In genomic region chr19:39263912-39264305, GRCh38 we compare ENCODE assay signal across 25 cellular contexts. TPM values are rescaled to one million over a fixed set of nuclear protein-coding genes. Genes with fewer than 3 reads are reported as not detected.
A peak's percentile ranks its signal among the peaks of the same experiment; 100 is the strongest.
DNase-seq lines count a peak whose midpoint lies in the region; ATAC-seq, FAIRE-seq and TF ChIP-seq lines count a peak whose summit lies in the region.
"Had no signal": no experiment of that assay in that cellular context is flagged by ENCODE, and none has a peak within 500 bp of the region (broad histone marks: within the 10 kb centered on the region; RNA-seq: fewer than 3 reads in every experiment).

No MANE protein-coding gene starts in this region.

- 4% methylated on average over 3 of the region's 17 CpGs for WGBS in HepG2 (ENCODE audit: low lambda C conversion rate)
- WGBS in pancreas, 2 donors: 14% methylated on average over 15 to 17 of the region's 17 CpGs

- no peak overlapping the region for H3K9ac ChIP-seq in HepG2 (ENCODE audit: insufficient read depth, low read depth, low read length)

- POLR2A ChIA-PET in HepG2 (lab: Yijun Ruan, JAX): no interaction called here

- H3K36me3 ChIP-seq in HepG2 (replicated peaks in 1 of 2; ENCODE audit: control insufficient read depth in 1 of 2, insufficient read depth in 2 of 2, low read length in 2 of 2) (no peaks in the 10 kb centered on the region), pancreas (no peaks in the 10 kb centered on the region)
- H3K36me3 ChIP-seq: sigmoid colon had no signal

- in situ Hi-C loops in HepG2 (cut with HindIII; ENCODE audit: extremely low pct_ligation_motif_present, low pct_unique_long_range_greater_than_20kb): no loop called here

- 0 out of 2 replicates have a peak, but pooled peaks cover 4% of the 10 kb centered on the region for H3K4me1 ChIP-seq in HepG2 (ENCODE audit: insufficient read depth, low read length)
- peaks cover 0 to 8% (median 0%) of the 10 kb centered on the region in 3 donors for H3K4me1 ChIP-seq in pancreas

- peak overlapping the region; percentile 2 for H3K4me3 Mint-ChIP-seq in activated T-helper 17 cell treated with anti-CD3 and anti-CD28 coated beads, Interleukin-2, amount 50 U/mL, for 72 hours
- H3K4me3 Mint-ChIP-seq: activated CD4-positive, alpha-beta T cell treated with anti-CD3 and anti-CD28 coated beads for 36 hours had no signal

- H3K9me3 ChIP-seq in HepG2 (ENCODE audit: low read length): no peaks in the 10 kb centered on the region
- no peaks in the 10 kb centered on the region for H3K9me3 ChIP-seq in pancreas
- H3K9me3 ChIP-seq: sigmoid colon had no signal

- TF ChIP-seq EP300 in HepG2 (IDR thresholded peaks at IDR 0.05; ENCODE audit: low read depth in 2 of 2, low read length in 2 of 2): no peak
- no peak for TF ChIP-seq EP300 in HepG2 (CRISPR knock-in tag; IDR thresholded peaks at IDR 0.05; ENCODE audit: borderline replicate concordance)

- H3K27me3 ChIP-seq in HepG2 (ENCODE audit: control insufficient read depth in 1 of 2, insufficient read depth in 2 of 2, low read length in 2 of 2) (peaks cover 0 to 14% of the 10 kb centered on the region in 2 experiments; a peak in 3 of 5 replicates), pancreas (no peaks in the 10 kb centered on the region)

- no peak for ATAC-seq in activated T-helper 17 cell treated with anti-CD3 and anti-CD28 coated beads, Interleukin-2, amount 50 U/mL, for 72 hours (replicated peaks)
- ATAC-seq in HepG2 (peak; percentile 81), pancreas (peak; percentile 29 to 72 (median 59)), GM21528 (IDR thresholded peaks at IDR 0.05; ENCODE audit: low FRiP score, unreplicated experiment) (no peak), HG03135 (IDR thresholded peaks at IDR 0.05; ENCODE audit: unreplicated experiment) (no peak)
- ATAC-seq: GM12878 had no signal

- H3K4me1 Mint-ChIP-seq in activated T-helper 17 cell treated with anti-CD3 and anti-CD28 coated beads, Interleukin-2, amount 50 U/mL, for 72 hours: peaks cover 5% of the 10 kb centered on the region

- intact Hi-C loops in HepG2 (cut with micrococcal nuclease; ENCODE audit: unreplicated experiment): no loop called here
- intact Hi-C loops in pancreas (cut with DNase I): no loop called here

- TF ChIP-seq CTCF in GM12872 (IDR thresholded peaks at IDR 0.05; ENCODE audit: insufficient read depth, low read depth, low read length) (0 out of 3 replicates have a peak, but pooled peaks have one; percentile 4), HepG2 (CRISPR knock-in tag; IDR thresholded peaks at IDR 0.05) (peak; percentile 53; the same call in 1 of the 2 replicates), pancreas (IDR thresholded peaks at IDR 0.05) (no peak)

- H3K4me3 ChIP-seq in HepG2 (replicated peaks in 1 of 3; ENCODE audit: insufficient read depth in 1 of 3, low read depth in 2 of 3, low read length in 3 of 3) (no peak overlapping the region), pancreas (no peak overlapping the region)
- H3K4me3 ChIP-seq: GM12878, sigmoid colon had no signal

- no peak for TF ChIP-seq RAD21 in HepG2 (CRISPR knock-in tag; IDR thresholded peaks at IDR 0.05)

- no peak for TF ChIP-seq POLR2A in HepG2 (IDR thresholded peaks at IDR 0.05; ENCODE audit: insufficient read depth in 1 of 2, low read depth in 2 of 2, low read length in 2 of 2)

- H3K27ac Mint-ChIP-seq in activated T-helper 17 cell treated with anti-CD3 and anti-CD28 coated beads, Interleukin-2, amount 50 U/mL, for 72 hours: no peak overlapping the region
- H3K27ac Mint-ChIP-seq: activated CD4-positive, alpha-beta T cell treated with anti-CD3 and anti-CD28 coated beads for 36 hours; mesothelial cell of epicardium had no signal

- H3K9me3 Mint-ChIP-seq in activated T-helper 17 cell treated with anti-CD3 and anti-CD28 coated beads, Interleukin-2, amount 50 U/mL, for 72 hours: no peaks in the 10 kb centered on the region
- H3K9me3 Mint-ChIP-seq: mesothelial cell of epicardium had no signal

- no peak for DNase-seq in HepG2 (ENCODE audit: low spot score)
- DNase-seq in pancreas: peak in 4 of 6 donors; percentile 12 to 68 (median 43)
- DNase-seq in activated T-cell treated with anti-CD3 and anti-CD28 coated beads for 4 hours: no peak
- no peak for DNase-seq in NCI-H226
- DNase-seq: activated CD4-positive, alpha-beta T cell treated with anti-CD3 and anti-CD28 coated beads for 36 hours; activated effector memory CD4-positive, alpha-beta T cell treated with Interleukin-2 at 50 U/mL for 16 hours; effector memory CD4-positive, alpha-beta T cell; GDM1; NCI-H1694; NCI-H2227 treated with DMSO at 0.1 percent for 48 hours; nucleus accumbens; sigmoid colon had no signal

- no peaks in the 10 kb centered on the region for H3K79me2 ChIP-seq in HepG2 (ENCODE audit: insufficient read depth, low read length)

- BruUV-seq in HepG2 (replicated peaks; lab: Mats Ljungman, UMichigan): no TSS peak

- H3K27me3 Mint-ChIP-seq in activated T-helper 17 cell treated with anti-CD3 and anti-CD28 coated beads, Interleukin-2, amount 50 U/mL, for 72 hours: peaks cover 26% of the 10 kb centered on the region

- no peak overlapping the region for H2AFZ ChIP-seq in HepG2 (ENCODE audit: low read length)

- no peak overlapping the region for H3K4me2 ChIP-seq in HepG2 (ENCODE audit: low read depth, low read length)

- no peak for FAIRE-seq in HepG2 (lab: Jason Lieb, UNC)
- FAIRE-seq in pancreas (lab: Jason Lieb, UNC): no peak
- FAIRE-seq: GM12878 had no signal

- H4K20me1 ChIP-seq in HepG2 (ENCODE audit: insufficient read depth, low read length): no peaks in the 10 kb centered on the region

- no peaks in the 10 kb centered on the region for H3K36me3 Mint-ChIP-seq in activated T-helper 17 cell treated with anti-CD3 and anti-CD28 coated beads, Interleukin-2, amount 50 U/mL, for 72 hours (ENCODE audit: low read depth)
- H3K36me3 Mint-ChIP-seq: mesothelial cell of epicardium had no signal

- no peak overlapping the region for H3K27ac ChIP-seq in HepG2 (ENCODE audit: extremely low read length, insufficient read depth, low read length)
- no peak overlapping the region for H3K27ac ChIP-seq in pancreas
- H3K27ac ChIP-seq: sigmoid colon had no signal

- CTCF ChIA-PET in HepG2 (lab: Yijun Ruan, JAX; ENCODE audit: low intra/inter-chr PET ratio, low total read pairs): no interaction called here

RNA-seq across cellular contexts. Expression of gene IFNL2, which starts 4.3 kb away (rescaled TPM):
- total RNA-seq in activated T-helper 17 cell treated with anti-CD3 and anti-CD28 coated beads, Interleukin-2, amount 50 U/mL, for 72 hours: not detected
- not detected in 2 replicates for total RNA-seq in HepG2 (2016; rRNA removed; fragmentation: Illumina TruSeq; extraction: Trizol)
- total RNA-seq in HepG2 (2016; cell fraction: cytosol; rRNA removed; fragmentation: Illumina TruSeq; extraction: Trizol; ENCODE audit: low read depth): not detected in 2 replicates
- not detected in 2 replicates for total RNA-seq in HepG2 (2016; cell fraction: insoluble cytoplasmic fraction; rRNA removed; fragmentation: Illumina TruSeq; extraction: Trizol)
- total RNA-seq in HepG2 (2016; cell fraction: membrane; rRNA removed; fragmentation: Illumina TruSeq; extraction: Trizol): not detected in 2 replicates
- total RNA-seq in HepG2 (2016; cell fraction: nucleus; rRNA removed; fragmentation: Illumina TruSeq; extraction: Trizol): not detected in 2 replicates
- not detected in 2 replicates for polyA plus RNA-seq in HepG2 (2011; rRNA removed)
- polyA plus RNA-seq in HepG2 (2011; cell fraction: cytosol; rRNA removed): not detected in 2 replicates
- not detected in 2 replicates for polyA plus RNA-seq in HepG2 (2011; cell fraction: nucleus; rRNA removed)
- polyA plus RNA-seq in HepG2 (2012): not detected in 2 replicates
- not detected in 2 replicates for polyA plus RNA-seq in HepG2 (2016; cell fraction: cytosol; fragmentation: Illumina TruSeq; extraction: Trizol; ENCODE audit: low read depth)
- polyA plus RNA-seq in HepG2 (2016; cell fraction: insoluble cytoplasmic fraction; fragmentation: Illumina TruSeq; extraction: Trizol; ENCODE audit: low read depth): not detected in 2 replicates
- not detected in 2 replicates for polyA plus RNA-seq in HepG2 (2016; cell fraction: membrane; fragmentation: Illumina TruSeq; extraction: Trizol; ENCODE audit: low read depth)
- polyA plus RNA-seq in HepG2 (2016; cell fraction: nucleus; fragmentation: Illumina TruSeq; extraction: Trizol; ENCODE audit: insufficient read depth, low read depth): not detected in 2 replicates
- polyA minus RNA-seq in HepG2 (2011; rRNA and poly(A)+ RNA removed; ENCODE audit: low replicate concordance): not detected in 2 replicates
- not detected in 2 replicates for polyA minus RNA-seq in HepG2 (2011; cell fraction: cytosol; rRNA and poly(A)+ RNA removed)
- polyA minus RNA-seq in HepG2 (2011; cell fraction: nucleus; rRNA and poly(A)+ RNA removed): not detected in 2 replicates
- not detected for total RNA-seq in pancreas
- polyA plus RNA-seq in pancreas: not detected
- total RNA-seq: activated CD4-positive, alpha-beta T cell treated with anti-CD3 and anti-CD28 coated beads for 36 hours; aorta; cerebellum; fibroblast of lung; GM12878; HT1080; kidney epithelial cell; M059J; mesothelial cell of epicardium; RPMI7951; sigmoid colon had no signal
- polyA plus RNA-seq: aorta, fibroblast of lung, sigmoid colon had no signal

RNA-seq across cellular contexts. Expression of gene IFNL4, which starts 15.3 kb away (rescaled TPM):
- not detected for total RNA-seq in activated T-helper 17 cell treated with anti-CD3 and anti-CD28 coated beads, Interleukin-2, amount 50 U/mL, for 72 hours
- total RNA-seq in HepG2 (2016; rRNA removed; fragmentation: Illumina TruSeq; extraction: Trizol) (not detected in 2 replicates), pancreas (not detected)
- total RNA-seq in HepG2 (2016; cell fraction: cytosol; rRNA removed; fragmentation: Illumina TruSeq; extraction: Trizol; ENCODE audit: low read depth): not detected in 2 replicates
- not detected in 2 replicates for total RNA-seq in HepG2 (2016; cell fraction: insoluble cytoplasmic fraction; rRNA removed; fragmentation: Illumina TruSeq; extraction: Trizol)
- not detected in 2 replicates for total RNA-seq in HepG2 (2016; cell fraction: membrane; rRNA removed; fragmentation: Illumina TruSeq; extraction: Trizol)
- total RNA-seq in HepG2 (2016; cell fraction: nucleus; rRNA removed; fragmentation: Illumina TruSeq; extraction: Trizol): not detected in 2 replicates
- polyA plus RNA-seq in HepG2 (2011; rRNA removed) (not detected in 2 replicates), pancreas (under 1 TPM in 1 of 2 donors, not detected in 1; 0.09 TPM)
- polyA plus RNA-seq in HepG2 (2011; cell fraction: cytosol; rRNA removed): not detected in 2 replicates
- polyA plus RNA-seq in HepG2 (2011; cell fraction: nucleus; rRNA removed): not detected in 2 replicates
- not detected in 2 replicates for polyA plus RNA-seq in HepG2 (2012)
- polyA plus RNA-seq in HepG2 (2016; cell fraction: cytosol; fragmentation: Illumina TruSeq; extraction: Trizol; ENCODE audit: low read depth): not detected in 2 replicates
- not detected in 2 replicates for polyA plus RNA-seq in HepG2 (2016; cell fraction: insoluble cytoplasmic fraction; fragmentation: Illumina TruSeq; extraction: Trizol; ENCODE audit: low read depth)
- not detected in 2 replicates for polyA plus RNA-seq in HepG2 (2016; cell fraction: membrane; fragmentation: Illumina TruSeq; extraction: Trizol; ENCODE audit: low read depth)
- polyA plus RNA-seq in HepG2 (2016; cell fraction: nucleus; fragmentation: Illumina TruSeq; extraction: Trizol; ENCODE audit: insufficient read depth, low read depth): not detected in 2 replicates
- polyA minus RNA-seq in HepG2 (2011; rRNA and poly(A)+ RNA removed; ENCODE audit: low replicate concordance): not detected in 2 replicates
- not detected in 2 replicates for polyA minus RNA-seq in HepG2 (2011; cell fraction: cytosol; rRNA and poly(A)+ RNA removed)
- polyA minus RNA-seq in HepG2 (2011; cell fraction: nucleus; rRNA and poly(A)+ RNA removed): not detected in 2 replicates
- total RNA-seq: activated CD4-positive, alpha-beta T cell treated with anti-CD3 and anti-CD28 coated beads for 36 hours; aorta; cerebellum; fibroblast of lung; GM12878; HT1080; kidney epithelial cell; M059J; RPMI7951; sigmoid colon had no signal
- polyA plus RNA-seq: aorta, fibroblast of lung, GM12878, sigmoid colon had no signal

RNA-seq across cellular contexts. Expression of gene IFNL3, which starts 19.1 kb away (rescaled TPM):
- not detected for total RNA-seq in activated T-helper 17 cell treated with anti-CD3 and anti-CD28 coated beads, Interleukin-2, amount 50 U/mL, for 72 hours
- total RNA-seq in HepG2 (2016; rRNA removed; fragmentation: Illumina TruSeq; extraction: Trizol): not detected in 2 replicates
- total RNA-seq in HepG2 (2016; cell fraction: cytosol; rRNA removed; fragmentation: Illumina TruSeq; extraction: Trizol; ENCODE audit: low read depth): not detected in 2 replicates
- not detected in 2 replicates for total RNA-seq in HepG2 (2016; cell fraction: insoluble cytoplasmic fraction; rRNA removed; fragmentation: Illumina TruSeq; extraction: Trizol)
- total RNA-seq in HepG2 (2016; cell fraction: membrane; rRNA removed; fragmentation: Illumina TruSeq; extraction: Trizol): not detected in 2 replicates
- not detected in 2 replicates for total RNA-seq in HepG2 (2016; cell fraction: nucleus; rRNA removed; fragmentation: Illumina TruSeq; extraction: Trizol)
- polyA plus RNA-seq in HepG2 (2011; rRNA removed): not detected in 2 replicates
- not detected in 2 replicates for polyA plus RNA-seq in HepG2 (2011; cell fraction: cytosol; rRNA removed)
- polyA plus RNA-seq in HepG2 (2011; cell fraction: nucleus; rRNA removed): not detected in 2 replicates
- polyA plus RNA-seq in HepG2 (2012): not detected in 2 replicates
- polyA plus RNA-seq in HepG2 (2016; cell fraction: cytosol; fragmentation: Illumina TruSeq; extraction: Trizol; ENCODE audit: low read depth): not detected in 2 replicates
- polyA plus RNA-seq in HepG2 (2016; cell fraction: insoluble cytoplasmic fraction; fragmentation: Illumina TruSeq; extraction: Trizol; ENCODE audit: low read depth): not detected in 2 replicates
- polyA plus RNA-seq in HepG2 (2016; cell fraction: membrane; fragmentation: Illumina TruSeq; extraction: Trizol; ENCODE audit: low read depth): not detected in 2 replicates
- not detected in 2 replicates for polyA plus RNA-seq in HepG2 (2016; cell fraction: nucleus; fragmentation: Illumina TruSeq; extraction: Trizol; ENCODE audit: insufficient read depth, low read depth)
- polyA minus RNA-seq in HepG2 (2011; rRNA and poly(A)+ RNA removed; ENCODE audit: low replicate concordance): not detected in 2 replicates
- not detected in 2 replicates for polyA minus RNA-seq in HepG2 (2011; cell fraction: cytosol; rRNA and poly(A)+ RNA removed)
- polyA minus RNA-seq in HepG2 (2011; cell fraction: nucleus; rRNA and poly(A)+ RNA removed): not detected in 2 replicates
- not detected for total RNA-seq in pancreas
- polyA plus RNA-seq in pancreas: not detected
- total RNA-seq: aorta, cerebellum, fibroblast of lung, GM12878, HT1080, kidney epithelial cell, M059J, mesothelial cell of epicardium, RPMI7951, sigmoid colon had no signal
- polyA plus RNA-seq: aorta, fibroblast of lung, GM12878 had no signal

RNA-seq across cellular contexts. Expression of gene IFNL1, which starts 32.3 kb away (rescaled TPM):
- under 1 TPM in 1 of 2 donors, not detected in 1; 0.42 TPM for total RNA-seq in activated T-helper 17 cell treated with anti-CD3 and anti-CD28 coated beads, Interleukin-2, amount 50 U/mL, for 72 hours
- total RNA-seq in HepG2 (2016; rRNA removed; fragmentation: Illumina TruSeq; extraction: Trizol) (not detected in 2 replicates), pancreas (not detected)
- not detected in 2 replicates for total RNA-seq in HepG2 (2016; cell fraction: cytosol; rRNA removed; fragmentation: Illumina TruSeq; extraction: Trizol; ENCODE audit: low read depth)
- total RNA-seq in HepG2 (2016; cell fraction: insoluble cytoplasmic fraction; rRNA removed; fragmentation: Illumina TruSeq; extraction: Trizol): not detected in 2 replicates
- not detected in 2 replicates for total RNA-seq in HepG2 (2016; cell fraction: membrane; rRNA removed; fragmentation: Illumina TruSeq; extraction: Trizol)
- total RNA-seq in HepG2 (2016; cell fraction: nucleus; rRNA removed; fragmentation: Illumina TruSeq; extraction: Trizol): not detected in 2 replicates
- polyA plus RNA-seq in HepG2 (2011; rRNA removed) (not detected in 2 replicates), pancreas (not detected)
- polyA plus RNA-seq in HepG2 (2011; cell fraction: cytosol; rRNA removed): not detected in 2 replicates
- polyA plus RNA-seq in HepG2 (2011; cell fraction: nucleus; rRNA removed): not detected in 2 replicates
- polyA plus RNA-seq in HepG2 (2012): not detected in 2 replicates
- not detected in 2 replicates for polyA plus RNA-seq in HepG2 (2016; cell fraction: cytosol; fragmentation: Illumina TruSeq; extraction: Trizol; ENCODE audit: low read depth)
- not detected in 2 replicates for polyA plus RNA-seq in HepG2 (2016; cell fraction: insoluble cytoplasmic fraction; fragmentation: Illumina TruSeq; extraction: Trizol; ENCODE audit: low read depth)
- not detected in 2 replicates for polyA plus RNA-seq in HepG2 (2016; cell fraction: membrane; fragmentation: Illumina TruSeq; extraction: Trizol; ENCODE audit: low read depth)
- polyA plus RNA-seq in HepG2 (2016; cell fraction: nucleus; fragmentation: Illumina TruSeq; extraction: Trizol; ENCODE audit: insufficient read depth, low read depth): not detected in 2 replicates
- polyA minus RNA-seq in HepG2 (2011; rRNA and poly(A)+ RNA removed; ENCODE audit: low replicate concordance): not detected in 2 replicates
- polyA minus RNA-seq in HepG2 (2011; cell fraction: cytosol; rRNA and poly(A)+ RNA removed): not detected in 2 replicates
- polyA minus RNA-seq in HepG2 (2011; cell fraction: nucleus; rRNA and poly(A)+ RNA removed): not detected in 2 replicates
- total RNA-seq: aorta, cerebellum, fibroblast of lung, GM12878, HT1080, kidney epithelial cell, M059J, mesothelial cell of epicardium, RPMI7951, sigmoid colon had no signal
- polyA plus RNA-seq: aorta, fibroblast of lung, GM12878 had no signal

RNA-seq across cellular contexts. Expression of gene LRFN1, which starts 56.8 kb away (rescaled TPM):
- total RNA-seq in activated T-helper 17 cell treated with anti-CD3 and anti-CD28 coated beads, Interleukin-2, amount 50 U/mL, for 72 hours: 1 to 10 TPM; 3.7 to 10.0 TPM
- total RNA-seq in HepG2 (2016; rRNA removed; fragmentation: Illumina TruSeq; extraction: Trizol): 0.04 TPM in 1 of 2 replicates, not detected in the other
- total RNA-seq in HepG2 (2016; cell fraction: cytosol; rRNA removed; fragmentation: Illumina TruSeq; extraction: Trizol; ENCODE audit: low read depth): 0.09 TPM in 1 of 2 replicates, not detected in the other
- 0.06 TPM in 1 of 2 replicates, not detected in the other for total RNA-seq in HepG2 (2016; cell fraction: insoluble cytoplasmic fraction; rRNA removed; fragmentation: Illumina TruSeq; extraction: Trizol)
- total RNA-seq in HepG2 (2016; cell fraction: membrane; rRNA removed; fragmentation: Illumina TruSeq; extraction: Trizol): 0.06 TPM in 1 of 2 replicates, not detected in the other
- total RNA-seq in HepG2 (2016; cell fraction: nucleus; rRNA removed; fragmentation: Illumina TruSeq; extraction: Trizol): 0.19 TPM in 1 of 2 replicates, not detected in the other
- 0.07 TPM in 1 of 2 replicates, not detected in the other for polyA plus RNA-seq in HepG2 (2011; rRNA removed)
- 0.04 and 0.05 TPM in 2 replicates for polyA plus RNA-seq in HepG2 (2011; cell fraction: cytosol; rRNA removed)
- 0.16 and 0.17 TPM in 2 replicates for polyA plus RNA-seq in HepG2 (2011; cell fraction: nucleus; rRNA removed)
- 0.36 and 0.39 TPM in 2 replicates for polyA plus RNA-seq in HepG2 (2012)
- polyA plus RNA-seq in HepG2 (2016; cell fraction: cytosol; fragmentation: Illumina TruSeq; extraction: Trizol; ENCODE audit: low read depth): 0.06 TPM in 1 of 2 replicates, not detected in the other
- 0.13 and 0.19 TPM in 2 replicates for polyA plus RNA-seq in HepG2 (2016; cell fraction: insoluble cytoplasmic fraction; fragmentation: Illumina TruSeq; extraction: Trizol; ENCODE audit: low read depth)
- polyA plus RNA-seq in HepG2 (2016; cell fraction: membrane; fragmentation: Illumina TruSeq; extraction: Trizol; ENCODE audit: low read depth): 0.09 and 0.15 TPM in 2 replicates
- polyA plus RNA-seq in HepG2 (2016; cell fraction: nucleus; fragmentation: Illumina TruSeq; extraction: Trizol; ENCODE audit: insufficient read depth, low read depth): 0.15 and 0.52 TPM in 2 replicates
- polyA minus RNA-seq in HepG2 (2011; rRNA and poly(A)+ RNA removed; ENCODE audit: low replicate concordance): 0.10 TPM in 1 of 2 replicates, not detected in the other
- polyA minus RNA-seq in HepG2 (2011; cell fraction: cytosol; rRNA and poly(A)+ RNA removed): not detected in 2 replicates
- 0.25 TPM in 1 of 2 replicates, not detected in the other for polyA minus RNA-seq in HepG2 (2011; cell fraction: nucleus; rRNA and poly(A)+ RNA removed)
- 1 to 10 TPM; 1.7 to 2.3 (median 2.2) TPM for total RNA-seq in pancreas
- polyA plus RNA-seq in pancreas: 1 to 10 TPM in 1 of 2 donors, under 1 TPM in 1; 0.77 to 1.6 TPM
- polyA plus RNA-seq: aorta had no signal

Comparison
In these comparisons a context has a peak if more than half of its experiments do, and no peak if none do; other contexts are left out.
1. CTCF ChIP-seq: peak in GM12872 (single experiment) and HepG2 (single experiment); none in pancreas (0 of 4).
2. ATAC-seq: peak in HepG2 (single experiment) and pancreas (4 of 4); none in activated T-helper 17 cell treated with anti-CD3 and anti-CD28 coated beads, Interleukin-2, amount 50 U/mL, for 72 hours (single experiment), GM21528 (single experiment) and HG03135 (single experiment).
3. DNase-seq: peak in pancreas (4 of 6); none in HepG2 (single experiment), activated T-cell treated with anti-CD3 and anti-CD28 coated beads for 4 hours (single experiment) and NCI-H226 (single experiment).